ENCODE assay signal across 14 cellular contexts in the genomic region with DNA sequence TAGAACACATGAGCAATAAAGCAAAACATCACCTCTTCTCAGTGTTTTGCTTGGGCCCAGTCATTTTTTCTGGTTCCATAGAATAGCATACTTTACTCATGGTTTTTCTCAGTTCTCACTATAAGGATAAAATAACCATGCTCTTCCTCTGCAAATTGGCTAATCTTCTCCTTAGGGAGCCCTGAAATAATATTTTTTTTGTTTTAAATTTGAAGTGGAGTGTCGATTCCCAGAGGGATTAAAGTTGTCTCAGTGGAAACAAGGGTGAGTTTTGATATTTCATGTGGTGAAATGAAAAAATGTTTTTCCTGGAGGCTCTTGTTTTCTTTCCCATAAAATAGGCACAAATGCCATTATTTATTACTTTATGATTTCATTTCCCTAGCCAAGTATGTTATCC.
DNase-seq lines count a peak whose midpoint lies in the region; ATAC-seq and TF ChIP-seq lines count a peak whose summit lies in the region.
"Had no signal": no experiment of that assay in that cellular context is flagged by ENCODE, and none has a peak within 500 bp of the region (broad histone marks: within the 10 kb centered on the region; RNA-seq: fewer than 3 reads in every experiment).

No MANE protein-coding gene starts in this region.

- intact Hi-C loops in Panc1 (cut with micrococcal nuclease; ENCODE audit: unreplicated experiment): no loop called here

- H3K4ac ChIP-seq in neuronal stem cell (ENCODE audit: low read length): no peak overlapping the region

- H4K91ac ChIP-seq in neuronal stem cell (ENCODE audit: low read depth, low read length, poor library complexity): no peak overlapping the region

- H2BK5ac ChIP-seq in neuronal stem cell (ENCODE audit: low read length): no peak overlapping the region

- H3K79me1 ChIP-seq in neuronal stem cell (ENCODE audit: low read depth, low read length): no peaks in the 10 kb centered on the region

- H3K79me2 ChIP-seq in osteoblast (ENCODE audit: insufficient read depth, low read length): no peaks in the 10 kb centered on the region

- H2AFZ ChIP-seq in osteoblast (ENCODE audit: low read length) (no peak overlapping the region), neuronal stem cell (ENCODE audit: low read length) (no peak overlapping the region)
- H2AFZ ChIP-seq: GM23248 had no signal

- no peak overlapping the region for H3K9ac ChIP-seq in neuronal stem cell (ENCODE audit: low read depth, low read length, poor library complexity)
- H3K9ac ChIP-seq: GM23248 had no signal

- H3K4me2 ChIP-seq in osteoblast (ENCODE audit: insufficient read depth, low read length): peak overlapping the region; percentile 31
- no peak overlapping the region for H3K4me2 ChIP-seq in neuronal stem cell (ENCODE audit: insufficient read depth, low read length, poor library complexity, severe bottlenecking)
- H3K4me2 ChIP-seq: A549 had no signal

- POLR2A ChIA-PET in Panc1 (lab: Charles Lee): no interaction called here

- H3K27me3 ChIP-seq in Panc1 (ENCODE audit: control insufficient read depth, insufficient read depth, low read length) (no peaks in the 10 kb centered on the region), osteoblast (ENCODE audit: insufficient read depth, low read length) (no peaks in the 10 kb centered on the region), neuronal stem cell (ENCODE audit: control insufficient read depth in 3 of 3, insufficient read depth in 3 of 3, low read depth in 1 of 3, low read length in 3 of 3) (no peaks in the 10 kb centered on the region)
- H3K27me3 ChIP-seq: BE2C had no signal

- no peak overlapping the region for H4K8ac ChIP-seq in neuronal stem cell (ENCODE audit: low read depth, low read length)

- in situ Hi-C loops in Panc1 (cut with HindIII; ENCODE audit: low pct_unique_long_range_greater_than_20kb, low sequenced_read_pairs): no loop called here

- H3K14ac ChIP-seq in neuronal stem cell (ENCODE audit: low read length): no peak overlapping the region

- H4K20me1 ChIP-seq in osteoblast (ENCODE audit: insufficient read depth, low read length): no peaks in the 10 kb centered on the region

- H3K27ac ChIP-seq in Panc1 (ENCODE audit: low read length) (no peak overlapping the region), osteoblast (ENCODE audit: low read depth, low read length) (no peak overlapping the region), caudate nucleus (ENCODE audit: low read depth, low read length) (no peak overlapping the region), neuronal stem cell (replicated peaks; ENCODE audit: low read length) (no peak overlapping the region)
- H3K27ac ChIP-seq: A549, GM23248 had no signal

- no peak overlapping the region for H2BK120ac ChIP-seq in neuronal stem cell (ENCODE audit: low read depth, low read length)

- H3K18ac ChIP-seq in neuronal stem cell (ENCODE audit: low read length): no peak overlapping the region

- H2AK5ac ChIP-seq in neuronal stem cell (ENCODE audit: low read depth, low read length): no peak overlapping the region

- H3K4me3 ChIP-seq in Panc1 (ENCODE audit: low read depth in 2 of 2, low read length in 2 of 2) (no peak overlapping the region), osteoblast (ENCODE audit: insufficient read depth, low read length) (no peak overlapping the region), neuronal stem cell (ENCODE audit: low read length in 2 of 2) (no peak overlapping the region)
- H3K4me3 ChIP-seq: A549, GM23248 had no signal

- TSS peak; percentile 36 for BruUV-seq in Panc1 (replicated peaks; lab: Mats Ljungman, UMichigan)

- ATAC-seq in Panc1: no peak
- ATAC-seq: A549; CD8-positive, alpha-beta T cell had no signal

- WGBS in neuronal stem cell (ENCODE audit: extremely low coverage in 2 of 2, insufficient read length in 2 of 2, insufficient replicate concordance in 1 of 2), 2 donors: no CpG with 5 or more reads among the region's 1 CpG

- CTCF ChIA-PET in Panc1 (lab: Charles Lee): interaction anchor here (0.8 kb wide), 1 partner anchor 318 kb away, joined by 3 read pairs; no protein-coding TSS in a partner anchor

- no peak for DNase-seq in Panc1 (ENCODE audit: low read depth, low spot score)
- peak; percentile 66 for DNase-seq in brain pericyte (ENCODE audit: low read depth, low spot score)
- DNase-seq in osteoblast (ENCODE audit: insufficient read length, low spot score, missing footprints): no peak
- peak; percentile 22 for DNase-seq in stromal cell of bone marrow (ENCODE audit: low read depth)
- no peak for DNase-seq in NCI-H526 treated with DMSO at 0.1 percent for 48 hours (lab: John Stamatoyannopoulos, UW)
- no peak for DNase-seq in caudate nucleus (lab: John Stamatoyannopoulos, UW)
- no peak for DNase-seq in cerebellar cortex (ENCODE audit: low spot score)
- DNase-seq in neuronal stem cell (ENCODE audit: low spot score): no peak
- DNase-seq: BE2C; CD8-positive, alpha-beta T cell; COR-L47; GM23248; H7 had no signal

- no peak overlapping the region for H2BK15ac ChIP-seq in neuronal stem cell (ENCODE audit: low read length)

- H3K4me1 ChIP-seq in Panc1 (ENCODE audit: control insufficient read depth, insufficient read depth, low read length): no peaks in the 10 kb centered on the region
- H3K4me1 ChIP-seq in osteoblast (ENCODE audit: insufficient read depth, low read length): peaks cover 4% of the 10 kb centered on the region
- H3K4me1 ChIP-seq in neuronal stem cell (ENCODE audit: control insufficient read depth in 2 of 2, insufficient read depth in 1 of 2, low read depth in 1 of 2, low read length in 2 of 2): no peaks in the 10 kb centered on the region
- H3K4me1 ChIP-seq: A549 had no signal

- no peaks in the 10 kb centered on the region for H3K9me3 ChIP-seq in Panc1 (ENCODE audit: control insufficient read depth, insufficient read depth, low read depth, low read length)
- H3K9me3 ChIP-seq in osteoblast (ENCODE audit: low read depth, low read length): no peaks in the 10 kb centered on the region
- no peaks in the 10 kb centered on the region for H3K9me3 ChIP-seq in neuronal stem cell (replicated peaks in 1 of 2; ENCODE audit: control insufficient read depth in 2 of 2, insufficient read depth in 1 of 2, low read depth in 1 of 2, low read length in 2 of 2)
- H3K9me3 ChIP-seq: A549, BE2C had no signal

- no peak overlapping the region for H2BK12ac ChIP-seq in neuronal stem cell (ENCODE audit: low read length)

- TF ChIP-seq CTCF in Panc1 (IDR thresholded peaks at IDR 0.05): no peak
- TF ChIP-seq CTCF in osteoblast (IDR thresholded peaks at IDR 0.05; ENCODE audit: extremely low read depth, low read depth, low read length): no peak

- H3K36me3 ChIP-seq in Panc1 (ENCODE audit: control insufficient read depth, insufficient read depth, low read length): peaks cover 22% of the 10 kb centered on the region
- no peaks in the 10 kb centered on the region for H3K36me3 ChIP-seq in osteoblast (ENCODE audit: insufficient read depth, low read length)
- peaks cover 0 to 1% of the 10 kb centered on the region in 2 donors for H3K36me3 ChIP-seq in neuronal stem cell (replicated peaks in 1 of 2; ENCODE audit: control insufficient read depth in 2 of 2, insufficient read depth in 2 of 2, low read length in 2 of 2)
- H3K36me3 ChIP-seq: BE2C had no signal

- no peak overlapping the region for H3K23ac ChIP-seq in neuronal stem cell (ENCODE audit: low read depth, low read length, poor library complexity)

Comparison
In these comparisons a context has a peak if more than half of its experiments do, and no peak if none do; other contexts are left out.
1. DNase-seq: peak in brain pericyte (single experiment) and stromal cell of bone marrow (single experiment); none in Panc1 (single experiment), osteoblast (single experiment), NCI-H526 treated with DMSO at 0.1 percent for 48 hours (single experiment), caudate nucleus (0 of 61), cerebellar cortex (single experiment) and neuronal stem cell (single experiment).